Comparison of ENCODE assay signal across 9 cellular contexts in genomic region chr3:102206506-102207145, GRCh38.
DNase-seq lines count a peak whose midpoint lies in the region; ATAC-seq and FAIRE-seq lines count a peak whose summit lies in the region.
"Had no signal": no experiment of that assay in that cellular context is flagged by ENCODE, and none has a peak within 500 bp of the region (broad histone marks: within the 10 kb centered on the region; RNA-seq: fewer than 3 reads in every experiment).

No MANE protein-coding gene starts in this region.

- H3K9me3 ChIP-seq in GM23248 (ENCODE audit: low read depth) (no peaks in the 10 kb centered on the region), small intestine (ENCODE audit: control insufficient read depth, low read depth) (no peaks in the 10 kb centered on the region)

- peak overlapping the region; percentile 55 for H3K4me2 ChIP-seq in GM23248 (ENCODE audit: unreplicated experiment)

- no peaks in the 10 kb centered on the region for H3K79me2 ChIP-seq in GM23248 (ENCODE audit: insufficient read depth)

- no peak overlapping the region for H3K4me3 ChIP-seq in GM23248
- no peak overlapping the region for H3K4me3 ChIP-seq in small intestine (ENCODE audit: low read depth in 1 of 2, low read length in 2 of 2)

- H3K9me2 ChIP-seq in GM23248 (ENCODE audit: insufficient read depth), result no peaks in the 10 kb centered on the region

- H3K36me3 ChIP-seq in GM23248 (ENCODE audit: low read depth) (no peaks in the 10 kb centered on the region), small intestine (ENCODE audit: control insufficient read depth in 2 of 2, insufficient read depth in 2 of 2, low read length in 2 of 2) (no peaks in the 10 kb centered on the region)

- peaks cover 16% of the 10 kb centered on the region for H3K4me1 ChIP-seq in GM23248 (ENCODE audit: insufficient read depth)
- no peaks in the 10 kb centered on the region for H3K4me1 ChIP-seq in small intestine (ENCODE audit: control insufficient read depth in 2 of 2, insufficient read depth in 1 of 2, low read depth in 1 of 2, low read length in 1 of 2)

- intact Hi-C loops in left cardiac atrium (cut with DNase I), result loop anchor here in 1 of 2 donors (5.0 kb wide), 1 partner anchor 394 kb away; no protein-coding TSS in a partner anchor

- 4 to 5% methylated on average over 4 of the region's 4 CpGs for WGBS in GM23248 (ENCODE audit: low coverage in 1 of 2, low lambda C conversion rate in 2 of 2, missing lambda C conversion rate in 2 of 2), 2 experiments
- 15 to 31% (median 30%) methylated on average over 4 of the region's 4 CpGs for WGBS in small intestine, 3 donors

- peak; percentile 96 for ATAC-seq in left cardiac atrium
- ATAC-seq in HG03432 (IDR thresholded peaks at IDR 0.05; ENCODE audit: unreplicated experiment), result no peak
- no peak for ATAC-seq in GM21390 (IDR thresholded peaks at IDR 0.05; ENCODE audit: unreplicated experiment)
- ATAC-seq: HCT116 had no signal

- H4K20me1 ChIP-seq in GM23248 (ENCODE audit: insufficient read depth), result no peaks in the 10 kb centered on the region

- FAIRE-seq in small intestine (lab: Jason Lieb, UNC), result no peak

- H2AFZ ChIP-seq in GM23248, result peak overlapping the region; percentile 38

- peaks cover 12% of the 10 kb centered on the region; the same call in 1 of the 2 replicates for H3F3A ChIP-seq in GM23248 (ENCODE audit: insufficient read depth)

- in situ Hi-C loops in GM23248 (cut with MboI), result no loop called here

- H3K27ac ChIP-seq in GM23248 (peak overlapping the region; percentile 30), small intestine (ENCODE audit: low read depth in 1 of 2, low read length in 1 of 2) (no peak overlapping the region)

- H3K27me3 ChIP-seq in GM23248 (replicated peaks; ENCODE audit: insufficient read depth) (no peaks in the 10 kb centered on the region), small intestine (ENCODE audit: control insufficient read depth in 2 of 2, insufficient read depth in 2 of 2, low read length in 2 of 2) (no peaks in the 10 kb centered on the region)

- DNase-seq in GM23248 (peak; percentile 80), amniotic epithelial cell (ENCODE audit: low read depth) (peak; percentile 70), left cardiac atrium (peak; percentile 79), small intestine (peak; percentile 38), HPDE6-E6E7 (ENCODE audit: extremely low spot score) (no peak), SIG-M5 (lab: John Stamatoyannopoulos, UW) (no peak)

- peak overlapping the region; percentile 23 for H3K9ac ChIP-seq in GM23248

Comparison
In these comparisons a context has a peak if more than half of its experiments do, and no peak if none do; other contexts are left out.
1. DNase-seq: peak in GM23248 (single experiment), amniotic epithelial cell (single experiment), left cardiac atrium (single experiment) and small intestine (single experiment); none in HPDE6-E6E7 (single experiment) and SIG-M5 (single experiment).
2. ATAC-seq: peak in left cardiac atrium (2 of 2); none in HG03432 (single experiment) and GM21390 (single experiment).